ENCODE assay signal across 8 cellular contexts in the genomic region with DNA sequence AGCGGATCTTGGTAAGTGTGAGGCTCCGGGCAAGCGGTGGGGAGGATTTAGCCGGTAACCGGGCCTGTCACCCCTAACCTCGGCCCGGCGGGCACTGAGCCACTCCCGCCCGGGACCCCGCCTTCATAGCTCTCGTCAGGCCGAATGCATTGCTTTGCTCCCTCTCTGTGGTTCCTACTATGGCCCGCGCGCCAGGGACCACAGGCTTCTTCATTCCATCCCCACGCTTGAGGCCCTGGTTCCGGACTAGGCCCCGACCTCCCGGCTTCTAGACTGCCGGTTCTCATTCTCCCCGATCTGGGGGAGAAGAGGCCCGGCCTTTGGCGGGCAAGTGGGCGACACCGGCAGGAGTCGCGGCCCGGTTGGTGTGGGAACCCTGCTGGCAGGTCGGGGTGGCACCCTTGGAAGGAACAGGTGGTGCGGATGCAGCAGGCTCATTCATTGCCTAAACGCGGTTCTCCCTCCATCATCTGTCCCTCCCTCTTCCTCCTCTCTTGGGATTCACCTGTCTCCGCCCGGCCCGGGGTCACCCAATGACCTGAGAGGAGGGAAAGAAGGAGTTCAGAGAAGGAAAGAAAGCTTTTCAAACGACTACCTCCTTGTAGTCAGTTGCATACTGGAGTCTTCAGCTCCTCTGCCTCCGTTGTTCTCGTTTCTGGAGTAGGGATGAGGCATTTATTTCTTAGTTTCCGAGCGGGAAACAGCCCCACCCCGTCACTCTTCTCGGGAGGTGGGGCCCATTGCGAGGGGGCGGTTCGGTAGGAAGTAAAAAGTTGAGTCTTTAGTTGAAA. TPM values are rescaled to one million over a fixed set of nuclear protein-coding genes. Genes with fewer than 3 reads are reported as not detected.
DNase-seq lines count a peak whose midpoint lies in the region; ATAC-seq and TF ChIP-seq lines count a peak whose summit lies in the region.

Gene NDUFC1, minus strand, starts transcription at position 657 of the 791 bp plus-strand sequence. CDS start 6,679 bp downstream, outside the sequence.

- no peaks in the 10 kb centered on the region for H3K27me3 Mint-ChIP-seq in dendritic cell treated with granulocyte-macrophage colony-stimulating factor and Interleukin-4, amounts not matched to agents 40 ng/mL and 50 ng/mL, for 4 days

- H3K4me1 Mint-ChIP-seq in dendritic cell treated with granulocyte-macrophage colony-stimulating factor and Interleukin-4, amounts not matched to agents 40 ng/mL and 50 ng/mL, for 4 days (ENCODE audit: low read depth) = peaks cover 40% of the 10 kb centered on the region

- peak within 1 kb of the TSS; percentile 92 for H3K27ac Mint-ChIP-seq in dendritic cell treated with granulocyte-macrophage colony-stimulating factor and Interleukin-4, amounts not matched to agents 40 ng/mL and 50 ng/mL, for 4 days

- H3K36me3 Mint-ChIP-seq in dendritic cell treated with granulocyte-macrophage colony-stimulating factor and Interleukin-4, amounts not matched to agents 40 ng/mL and 50 ng/mL, for 4 days (ENCODE audit: low read depth) = peaks cover 41% of the 10 kb centered on the region

- H3K9me3 Mint-ChIP-seq in dendritic cell treated with granulocyte-macrophage colony-stimulating factor and Interleukin-4, amounts not matched to agents 40 ng/mL and 50 ng/mL, for 4 days = no peaks in the 10 kb centered on the region

- peak within 1 kb of the TSS; percentile 89 for H3K4me3 Mint-ChIP-seq in dendritic cell treated with granulocyte-macrophage colony-stimulating factor and Interleukin-4, amounts not matched to agents 40 ng/mL and 50 ng/mL, for 4 days

- no peak for TF ChIP-seq CTCF in lower leg skin (IDR thresholded peaks at IDR 0.05)

- no peak for TF ChIP-seq POLR2A in lower leg skin (IDR thresholded peaks at IDR 0.05)

- 0% methylated on average over 34 to 38 of the region's 46 CpGs for WGBS in lower leg skin, 2 donors

- H3K4me3 ChIP-seq in lower leg skin (ENCODE audit: low read depth, poor library complexity, severe bottlenecking) = peak within 1 kb of the TSS; percentile 95

- DNase-seq in SHP77 (lab: John Stamatoyannopoulos, UW) = peak; percentile 2 to 21
- DNase-seq in SHP77 treated with DMSO at 0.1 percent for 48 hours (lab: John Stamatoyannopoulos, UW) = no peak
- peak; percentile 44 for DNase-seq in NCI-H2171 (lab: John Stamatoyannopoulos, UW)
- DNase-seq in activated CD4-positive, alpha-beta T cell treated with anti-CD3 and anti-CD28 coated beads for 48 hours = peak; percentile 77
- peak; percentile 43 to 91 for DNase-seq in lower leg skin (ENCODE audit: low spot score in 2 of 2)
- peak in 2 of 3 donors; percentile 44 to 70 for DNase-seq in stimulated activated CD4-positive, alpha-beta T cell treated with anti-CD3 and anti-CD28 coated beads, TNF-alpha, amount 100 ng/mL, for 48 hours (ENCODE audit: low read depth in 3 of 3)

- peak; percentile 40 for ATAC-seq in HG02981 (IDR thresholded peaks at IDR 0.05; ENCODE audit: unreplicated experiment)

- intact Hi-C loops in dendritic cell treated with granulocyte-macrophage colony-stimulating factor and Interleukin-4, amounts not matched to agents 40 ng/mL and 50 ng/mL, for 4 days (cut with micrococcal nuclease) = loop anchor here (2.0 to 5.0 kb wide), 3 partner anchors 125 to 220 kb away; partner anchors contain the start of genes ELF2 and RAB33B
- intact Hi-C loops in lower leg skin (cut with DNase I; ENCODE audit: low total_unique reads) = no loop called here

RNA-seq across cellular contexts. Expression of gene NDUFC1, which starts in this region (rescaled TPM):
- total RNA-seq in lower leg skin = 10 to 100 TPM; 37.2 to 53.6 (median 46.8) TPM
